ENCODE assay signal across 25 cellular contexts in the genomic region with DNA sequence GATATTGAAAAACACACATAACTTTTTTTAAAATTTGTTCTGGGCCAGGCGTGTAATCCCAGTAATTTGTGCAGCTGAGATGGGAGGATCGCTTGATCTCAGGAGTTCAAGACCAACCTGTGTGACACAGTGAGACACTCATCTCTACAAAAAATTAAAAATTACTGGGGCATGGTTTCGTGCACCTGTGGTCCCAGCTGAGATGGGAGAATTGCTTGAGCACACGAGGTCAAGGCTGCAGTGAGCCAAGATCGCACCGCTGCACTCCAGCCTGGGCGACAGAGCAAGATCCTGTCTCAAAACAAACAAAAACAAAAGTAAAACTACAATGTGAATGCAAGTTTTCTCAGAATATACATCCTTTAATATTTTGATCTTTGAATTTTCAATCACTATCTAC. TPM values are rescaled to one million over a fixed set of nuclear protein-coding genes. Genes with fewer than 3 reads are reported as not detected.
DNase-seq lines count a peak whose midpoint lies in the region; ATAC-seq and TF ChIP-seq lines count a peak whose summit lies in the region.
"Had no signal": no experiment of that assay in that cellular context is flagged by ENCODE, and none has a peak within 500 bp of the region (broad histone marks: within the 10 kb centered on the region; RNA-seq: fewer than 3 reads in every experiment).

No MANE protein-coding gene starts in this region.

- intact Hi-C loops in transverse colon (cut with DNase I; ENCODE audit: low total_unique reads), result no loop called here

- 68 to 74% methylated on average over 7 of the region's 7 CpGs for WGBS in transverse colon (ENCODE audit: low coverage in 1 of 2), 2 donors

- no peak for TF ChIP-seq CTCF in transverse colon (IDR thresholded peaks at IDR 0.05)
- no peak for TF ChIP-seq CTCF in GM10266 (IDR thresholded peaks at IDR 0.05; ENCODE audit: control insufficient read depth, insufficient read depth, low read depth, missing control alignments)

- no peak for DNase-seq in activated naive CD8-positive, alpha-beta T cell treated with anti-CD3 and anti-CD28 coated beads for 36 hours
- DNase-seq in activated naive CD8-positive, alpha-beta T cell treated with anti-CD3 and anti-CD28 coated beads, Interleukin-2, amount 50 U/mL, for 24 hours, result no peak
- DNase-seq in transverse colon (peak; percentile 14), NCI-H510A treated with DMSO at 0.1 percent for 48 hours (lab: John Stamatoyannopoulos, UW) (no peak), GM10266 (ENCODE audit: extremely low spot score) (no peak)
- DNase-seq: activated gamma-delta T cell treated with Interleukin-2 at 50 U/mL for 16 hours, amniotic stem cell, cortex of kidney, DMS79, MG63, NCI-H774, T1000, tibial artery had no signal

- H3K4me1 ChIP-seq in transverse colon, result peaks cover 0 to 14% (median 0%) of the 10 kb centered on the region in 4 donors
- H3K4me1 ChIP-seq: prostate gland, SJSA1, tibial artery had no signal

- H3K9me3 ChIP-seq in KOPT-K1 (ENCODE audit: insufficient read depth, low read length, poor library complexity, severe bottlenecking) (no peaks in the 10 kb centered on the region), transverse colon (no peaks in the 10 kb centered on the region)
- H3K9me3 ChIP-seq: MG63, Peyer's patch, prostate gland, SJSA1, tibial artery had no signal

- H3K27ac ChIP-seq in KOPT-K1 (ENCODE audit: low read depth, low read length, poor library complexity, severe bottlenecking), result peak overlapping the region; percentile 34
- H3K27ac ChIP-seq in transverse colon, result peak overlapping the region in 1 of 4 donors; percentile 25
- H3K27ac ChIP-seq: prostate gland, SJSA1, skin epidermis, tibial artery had no signal

- in situ Hi-C loops in transverse colon (cut with MboI; ENCODE audit: low pct_ligation_motif_present in 1 of 4, low pct_unique_long_range_greater_than_20kb in 1 of 4, low sequenced_read_pairs in 3 of 4), result no loop called here

- no peak overlapping the region for H3K4me3 ChIP-seq in transverse colon
- H3K4me3 ChIP-seq: MG63, Peyer's patch, prostate gland, SJSA1, skin epidermis, tibial artery had no signal

- H3K27me3 ChIP-seq in transverse colon, result no peaks in the 10 kb centered on the region
- H3K27me3 ChIP-seq: Peyer's patch, SJSA1 had no signal

- H3K4me3 Mint-ChIP-seq in activated naive CD8-positive, alpha-beta T cell treated with anti-CD3 and anti-CD28 coated beads for 36 hours, result no peak overlapping the region
- no peak overlapping the region for H3K4me3 Mint-ChIP-seq in activated naive CD8-positive, alpha-beta T cell treated with anti-CD3 and anti-CD28 coated beads, Interleukin-2, amount 50 U/mL, for 24 hours
- H3K4me3 Mint-ChIP-seq in activated T-helper 17 cell treated with anti-CD3 and anti-CD28 coated beads, Interleukin-2, amount 50 U/mL, for 72 hours, result peak overlapping the region; percentile 57
- H3K4me3 Mint-ChIP-seq: neural crest cell; stimulated activated naive CD8-positive, alpha-beta T cell treated with anti-CD3 and anti-CD28 coated beads, Interleukin-15, Interleukin-2, amounts not matched to agents 100 ng/mL and 50 ng/mL, for 24 hours had no signal

- H3K4me1 Mint-ChIP-seq in activated naive CD8-positive, alpha-beta T cell treated with anti-CD3 and anti-CD28 coated beads for 36 hours, result peaks cover 21% of the 10 kb centered on the region
- peaks cover 37% of the 10 kb centered on the region for H3K4me1 Mint-ChIP-seq in activated naive CD8-positive, alpha-beta T cell treated with anti-CD3 and anti-CD28 coated beads, Interleukin-2, amount 50 U/mL, for 24 hours
- peaks cover 15% of the 10 kb centered on the region for H3K4me1 Mint-ChIP-seq in activated T-helper 17 cell treated with anti-CD3 and anti-CD28 coated beads, Interleukin-2, amount 50 U/mL, for 72 hours

- ATAC-seq in activated naive CD8-positive, alpha-beta T cell treated with anti-CD3 and anti-CD28 coated beads, Interleukin-2, amount 50 U/mL, for 24 hours, result no peak
- no peak for ATAC-seq in activated T-helper 17 cell treated with anti-CD3 and anti-CD28 coated beads, Interleukin-2, amount 50 U/mL, for 72 hours (replicated peaks)
- no peak for ATAC-seq in GM21737 (IDR thresholded peaks at IDR 0.05; ENCODE audit: unreplicated experiment)
- ATAC-seq: activated CD4-positive, CD25-positive, alpha-beta regulatory T cell treated with anti-CD3 and anti-CD28 coated beads, Interleukin-2, amount 50 U/mL, for 24 hours; left lobe of liver had no signal

- no peak for TF ChIP-seq POLR2A in transverse colon (IDR thresholded peaks at IDR 0.05)

- peaks cover 12% of the 10 kb centered on the region for H3K9me3 Mint-ChIP-seq in activated naive CD8-positive, alpha-beta T cell treated with anti-CD3 and anti-CD28 coated beads for 36 hours
- H3K9me3 Mint-ChIP-seq in activated naive CD8-positive, alpha-beta T cell treated with anti-CD3 and anti-CD28 coated beads, Interleukin-2, amount 50 U/mL, for 24 hours, result no peaks in the 10 kb centered on the region
- H3K9me3 Mint-ChIP-seq in activated T-helper 17 cell treated with anti-CD3 and anti-CD28 coated beads, Interleukin-2, amount 50 U/mL, for 72 hours, result no peaks in the 10 kb centered on the region
- H3K9me3 Mint-ChIP-seq: neural crest cell; stimulated activated naive CD8-positive, alpha-beta T cell treated with anti-CD3 and anti-CD28 coated beads, Interleukin-15, Interleukin-2, amounts not matched to agents 100 ng/mL and 50 ng/mL, for 24 hours had no signal

- peaks cover 12% of the 10 kb centered on the region for H3K36me3 Mint-ChIP-seq in activated naive CD8-positive, alpha-beta T cell treated with anti-CD3 and anti-CD28 coated beads for 36 hours
- H3K36me3 Mint-ChIP-seq in activated naive CD8-positive, alpha-beta T cell treated with anti-CD3 and anti-CD28 coated beads, Interleukin-2, amount 50 U/mL, for 24 hours (ENCODE audit: low read depth), result peaks cover 4% of the 10 kb centered on the region
- H3K36me3 Mint-ChIP-seq in activated T-helper 17 cell treated with anti-CD3 and anti-CD28 coated beads, Interleukin-2, amount 50 U/mL, for 72 hours (ENCODE audit: low read depth), result no peaks in the 10 kb centered on the region

- TF ChIP-seq EP300 in transverse colon (IDR thresholded peaks at IDR 0.05; ENCODE audit: low read depth), result no peak

- H3K27ac Mint-ChIP-seq in activated naive CD8-positive, alpha-beta T cell treated with anti-CD3 and anti-CD28 coated beads for 36 hours, result peak overlapping the region; percentile 66
- H3K27ac Mint-ChIP-seq in activated naive CD8-positive, alpha-beta T cell treated with anti-CD3 and anti-CD28 coated beads, Interleukin-2, amount 50 U/mL, for 24 hours, result no peak overlapping the region
- H3K27ac Mint-ChIP-seq in activated T-helper 17 cell treated with anti-CD3 and anti-CD28 coated beads, Interleukin-2, amount 50 U/mL, for 72 hours, result peak overlapping the region; percentile 65

- no peaks in the 10 kb centered on the region for H3K36me3 ChIP-seq in KOPT-K1 (ENCODE audit: insufficient read depth, low read length)
- H3K36me3 ChIP-seq in transverse colon, result no peaks in the 10 kb centered on the region
- H3K36me3 ChIP-seq: MG63, Peyer's patch, prostate gland, SJSA1, tibial artery had no signal

- no peaks in the 10 kb centered on the region for H3K27me3 Mint-ChIP-seq in activated naive CD8-positive, alpha-beta T cell treated with anti-CD3 and anti-CD28 coated beads for 36 hours
- no peaks in the 10 kb centered on the region for H3K27me3 Mint-ChIP-seq in activated naive CD8-positive, alpha-beta T cell treated with anti-CD3 and anti-CD28 coated beads, Interleukin-2, amount 50 U/mL, for 24 hours
- H3K27me3 Mint-ChIP-seq in activated T-helper 17 cell treated with anti-CD3 and anti-CD28 coated beads, Interleukin-2, amount 50 U/mL, for 72 hours, result no peaks in the 10 kb centered on the region
- H3K27me3 Mint-ChIP-seq: stimulated activated naive CD8-positive, alpha-beta T cell treated with anti-CD3 and anti-CD28 coated beads, Interleukin-15, Interleukin-2, amounts not matched to agents 100 ng/mL and 50 ng/mL, for 24 hours had no signal

RNA-seq across cellular contexts. Expression of gene C16orf54, which starts 15.1 kb away (rescaled TPM):
- 10 to 100 TPM; 17.3 to 19.1 TPM for total RNA-seq in activated naive CD8-positive, alpha-beta T cell treated with anti-CD3 and anti-CD28 coated beads for 36 hours
- total RNA-seq in activated T-helper 17 cell treated with anti-CD3 and anti-CD28 coated beads, Interleukin-2, amount 50 U/mL, for 72 hours, result 10 to 100 TPM; 15.9 to 23.5 TPM
- 1 to 10 TPM in 3 of 4 donors, not detected in 1; 3.0 to 8.2 (median 3.8) TPM for total RNA-seq in transverse colon
- total RNA-seq: bronchial epithelial cell, neural crest cell, SJSA1 had no signal

RNA-seq across cellular contexts. Expression of gene ZG16, which starts 47.4 kb away (rescaled TPM):
- not detected for total RNA-seq in activated naive CD8-positive, alpha-beta T cell treated with anti-CD3 and anti-CD28 coated beads for 36 hours
- total RNA-seq in activated T-helper 17 cell treated with anti-CD3 and anti-CD28 coated beads, Interleukin-2, amount 50 U/mL, for 72 hours, result not detected
- 1,000 to 10,000 TPM in 1 of 4 donors, 100 to 1,000 TPM in 1, 10 to 100 TPM in 2; 73.4 to 1,268 (median 104) TPM for total RNA-seq in transverse colon
- total RNA-seq: bronchial epithelial cell, neural crest cell, prostate gland, SJSA1 had no signal

RNA-seq across cellular contexts. Expression of gene QPRT, which starts 51.7 kb away (rescaled TPM):
- 1 to 10 TPM; 5.4 to 5.5 TPM for total RNA-seq in activated naive CD8-positive, alpha-beta T cell treated with anti-CD3 and anti-CD28 coated beads for 36 hours
- total RNA-seq in activated T-helper 17 cell treated with anti-CD3 and anti-CD28 coated beads, Interleukin-2, amount 50 U/mL, for 72 hours, result 1 to 10 TPM; 3.2 to 4.3 TPM
- total RNA-seq in transverse colon, result 10 to 100 TPM; 14.3 to 65.8 (median 26.3) TPM

RNA-seq across cellular contexts. Expression of gene KIF22, which starts 59.9 kb away (rescaled TPM):
- 100 to 1,000 TPM; 145 to 150 TPM for total RNA-seq in activated naive CD8-positive, alpha-beta T cell treated with anti-CD3 and anti-CD28 coated beads for 36 hours
- total RNA-seq in activated T-helper 17 cell treated with anti-CD3 and anti-CD28 coated beads, Interleukin-2, amount 50 U/mL, for 72 hours, result 100 to 1,000 TPM; 122 to 139 TPM
- total RNA-seq in transverse colon, result 100 to 1,000 TPM in 1 of 4 donors, 10 to 100 TPM in 3; 37.6 to 159 (median 59.5) TPM

Comparison
In these comparisons a context has a peak if more than half of its experiments do, and no peak if none do; other contexts are left out.
1. RNA of gene ZG16, which starts 47.4 kb away (total RNA-seq): 73.4 to 1,268 TPM in transverse colon; not detected in activated naive CD8-positive, alpha-beta T cell treated with anti-CD3 and anti-CD28 coated beads for 36 hours and not detected in activated T-helper 17 cell treated with anti-CD3 and anti-CD28 coated beads, Interleukin-2, amount 50 U/mL, for 72 hours; every median in the first group is over 10 times any median in the second.